ENCODE assay signal across 1 cellular context in the genomic region with DNA sequence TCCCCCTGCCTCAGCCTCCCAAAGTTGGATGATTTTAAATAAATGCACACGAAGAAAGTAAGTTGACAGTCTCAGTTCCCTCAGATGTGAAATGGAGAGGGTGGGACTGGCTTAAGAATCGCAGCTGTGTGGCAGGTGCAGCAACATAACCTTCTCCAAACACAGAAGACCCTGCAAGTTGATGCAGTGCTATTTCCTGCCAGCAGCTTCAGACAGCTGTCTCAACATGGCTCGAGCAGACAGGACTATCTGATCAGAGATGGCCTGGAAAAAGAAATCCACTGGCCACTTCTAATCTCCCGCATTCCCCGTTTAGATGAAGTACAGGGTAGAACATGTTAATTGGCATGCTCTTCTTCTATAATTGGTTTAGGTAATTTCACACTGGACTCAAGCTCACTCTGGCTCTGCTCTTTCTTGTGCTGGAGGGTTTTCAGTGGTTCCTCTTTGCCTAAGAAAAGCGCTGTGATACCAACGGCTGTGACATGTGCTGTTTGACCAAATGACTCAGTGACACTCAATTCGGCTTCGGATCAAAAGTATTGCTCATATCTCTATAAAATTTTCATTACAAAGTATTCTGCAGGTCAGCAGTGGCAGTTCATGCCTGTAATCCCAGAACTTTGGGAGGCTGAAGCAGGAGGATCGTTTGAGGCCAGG.
TF ChIP-seq lines count a peak whose summit lies in the region.

No MANE protein-coding gene starts in this region.

TF ChIP-seq in GM12878, 131 proteins besides CTCF, POLR2A, EP300 and RAD21 (continued from another document and continues in another):
- TF ChIP-seq, protein P1, sequence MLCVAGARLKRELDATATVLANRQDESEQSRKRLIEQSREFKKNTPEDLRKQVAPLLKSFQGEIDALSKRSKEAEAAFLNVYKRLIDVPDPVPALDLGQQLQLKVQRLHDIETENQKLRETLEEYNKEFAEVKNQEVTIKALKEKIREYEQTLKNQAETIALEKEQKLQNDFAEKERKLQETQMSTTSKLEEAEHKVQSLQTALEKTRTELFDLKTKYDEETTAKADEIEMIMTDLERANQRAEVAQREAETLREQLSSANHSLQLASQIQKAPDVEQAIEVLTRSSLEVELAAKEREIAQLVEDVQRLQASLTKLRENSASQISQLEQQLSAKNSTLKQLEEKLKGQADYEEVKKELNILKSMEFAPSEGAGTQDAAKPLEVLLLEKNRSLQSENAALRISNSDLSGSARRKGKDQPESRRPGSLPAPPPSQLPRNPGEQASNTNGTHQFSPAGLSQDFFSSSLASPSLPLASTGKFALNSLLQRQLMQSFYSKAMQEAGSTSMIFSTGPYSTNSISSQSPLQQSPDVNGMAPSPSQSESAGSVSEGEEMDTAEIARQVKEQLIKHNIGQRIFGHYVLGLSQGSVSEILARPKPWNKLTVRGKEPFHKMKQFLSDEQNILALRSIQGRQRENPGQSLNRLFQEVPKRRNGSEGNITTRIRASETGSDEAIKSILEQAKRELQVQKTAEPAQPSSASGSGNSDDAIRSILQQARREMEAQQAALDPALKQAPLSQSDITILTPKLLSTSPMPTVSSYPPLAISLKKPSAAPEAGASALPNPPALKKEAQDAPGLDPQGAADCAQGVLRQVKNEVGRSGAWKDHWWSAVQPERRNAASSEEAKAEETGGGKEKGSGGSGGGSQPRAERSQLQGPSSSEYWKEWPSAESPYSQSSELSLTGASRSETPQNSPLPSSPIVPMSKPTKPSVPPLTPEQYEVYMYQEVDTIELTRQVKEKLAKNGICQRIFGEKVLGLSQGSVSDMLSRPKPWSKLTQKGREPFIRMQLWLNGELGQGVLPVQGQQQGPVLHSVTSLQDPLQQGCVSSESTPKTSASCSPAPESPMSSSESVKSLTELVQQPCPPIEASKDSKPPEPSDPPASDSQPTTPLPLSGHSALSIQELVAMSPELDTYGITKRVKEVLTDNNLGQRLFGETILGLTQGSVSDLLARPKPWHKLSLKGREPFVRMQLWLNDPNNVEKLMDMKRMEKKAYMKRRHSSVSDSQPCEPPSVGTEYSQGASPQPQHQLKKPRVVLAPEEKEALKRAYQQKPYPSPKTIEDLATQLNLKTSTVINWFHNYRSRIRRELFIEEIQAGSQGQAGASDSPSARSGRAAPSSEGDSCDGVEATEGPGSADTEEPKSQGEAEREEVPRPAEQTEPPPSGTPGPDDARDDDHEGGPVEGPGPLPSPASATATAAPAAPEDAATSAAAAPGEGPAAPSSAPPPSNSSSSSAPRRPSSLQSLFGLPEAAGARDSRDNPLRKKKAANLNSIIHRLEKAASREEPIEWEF (IDR thresholded peaks at IDR 0.05; ENCODE audit: insufficient replicate concordance, low read depth, low read length) = no peak
- TF ChIP-seq MYC (IDR thresholded peaks at IDR 0.05; ENCODE audit: insufficient read depth, insufficient read length, insufficient replicate concordance, low read length, severe bottlenecking) (no peak), NFYA (IDR thresholded peaks at IDR 0.05; ENCODE audit: borderline replicate concordance, low read depth, low read length) (no peak), WRNIP1 (IDR thresholded peaks at IDR 0.05; ENCODE audit: borderline replicate concordance, low read depth, low read length) (no peak), BACH1 (IDR thresholded peaks at IDR 0.05; ENCODE audit: borderline replicate concordance) (no peak), ZBED1 (IDR thresholded peaks at IDR 0.05; ENCODE audit: borderline replicate concordance) (peak; percentile 30; the same call in 1 of the 2 replicates), RELA (IDR thresholded peaks at IDR 0.05; ENCODE audit: borderline replicate concordance, partially characterized antibody) (no peak), ZNF207 (IDR thresholded peaks at IDR 0.05; ENCODE audit: borderline replicate concordance) (no peak), CBX3 (IDR thresholded peaks at IDR 0.05; ENCODE audit: borderline replicate concordance, low read depth) (no peak), CREM (IDR thresholded peaks at IDR 0.05; ENCODE audit: low read depth) (no peak)
- TF ChIP-seq, protein P2, sequence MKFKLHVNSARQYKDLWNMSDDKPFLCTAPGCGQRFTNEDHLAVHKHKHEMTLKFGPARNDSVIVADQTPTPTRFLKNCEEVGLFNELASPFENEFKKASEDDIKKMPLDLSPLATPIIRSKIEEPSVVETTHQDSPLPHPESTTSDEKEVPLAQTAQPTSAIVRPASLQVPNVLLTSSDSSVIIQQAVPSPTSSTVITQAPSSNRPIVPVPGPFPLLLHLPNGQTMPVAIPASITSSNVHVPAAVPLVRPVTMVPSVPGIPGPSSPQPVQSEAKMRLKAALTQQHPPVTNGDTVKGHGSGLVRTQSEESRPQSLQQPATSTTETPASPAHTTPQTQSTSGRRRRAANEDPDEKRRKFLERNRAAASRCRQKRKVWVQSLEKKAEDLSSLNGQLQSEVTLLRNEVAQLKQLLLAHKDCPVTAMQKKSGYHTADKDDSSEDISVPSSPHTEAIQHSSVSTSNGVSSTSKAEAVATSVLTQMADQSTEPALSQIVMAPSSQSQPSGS (IDR thresholded peaks at IDR 0.05; ENCODE audit: low read length) = peak; percentile 22
- TF ChIP-seq, protein P3, sequence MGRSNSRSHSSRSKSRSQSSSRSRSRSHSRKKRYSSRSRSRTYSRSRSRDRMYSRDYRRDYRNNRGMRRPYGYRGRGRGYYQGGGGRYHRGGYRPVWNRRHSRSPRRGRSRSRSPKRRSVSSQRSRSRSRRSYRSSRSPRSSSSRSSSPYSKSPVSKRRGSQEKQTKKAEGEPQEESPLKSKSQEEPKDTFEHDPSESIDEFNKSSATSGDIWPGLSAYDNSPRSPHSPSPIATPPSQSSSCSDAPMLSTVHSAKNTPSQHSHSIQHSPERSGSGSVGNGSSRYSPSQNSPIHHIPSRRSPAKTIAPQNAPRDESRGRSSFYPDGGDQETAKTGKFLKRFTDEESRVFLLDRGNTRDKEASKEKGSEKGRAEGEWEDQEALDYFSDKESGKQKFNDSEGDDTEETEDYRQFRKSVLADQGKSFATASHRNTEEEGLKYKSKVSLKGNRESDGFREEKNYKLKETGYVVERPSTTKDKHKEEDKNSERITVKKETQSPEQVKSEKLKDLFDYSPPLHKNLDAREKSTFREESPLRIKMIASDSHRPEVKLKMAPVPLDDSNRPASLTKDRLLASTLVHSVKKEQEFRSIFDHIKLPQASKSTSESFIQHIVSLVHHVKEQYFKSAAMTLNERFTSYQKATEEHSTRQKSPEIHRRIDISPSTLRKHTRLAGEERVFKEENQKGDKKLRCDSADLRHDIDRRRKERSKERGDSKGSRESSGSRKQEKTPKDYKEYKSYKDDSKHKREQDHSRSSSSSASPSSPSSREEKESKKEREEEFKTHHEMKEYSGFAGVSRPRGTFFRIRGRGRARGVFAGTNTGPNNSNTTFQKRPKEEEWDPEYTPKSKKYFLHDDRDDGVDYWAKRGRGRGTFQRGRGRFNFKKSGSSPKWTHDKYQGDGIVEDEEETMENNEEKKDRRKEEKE (IDR thresholded peaks at IDR 0.05) = no peak
- TF ChIP-seq, protein P4, sequence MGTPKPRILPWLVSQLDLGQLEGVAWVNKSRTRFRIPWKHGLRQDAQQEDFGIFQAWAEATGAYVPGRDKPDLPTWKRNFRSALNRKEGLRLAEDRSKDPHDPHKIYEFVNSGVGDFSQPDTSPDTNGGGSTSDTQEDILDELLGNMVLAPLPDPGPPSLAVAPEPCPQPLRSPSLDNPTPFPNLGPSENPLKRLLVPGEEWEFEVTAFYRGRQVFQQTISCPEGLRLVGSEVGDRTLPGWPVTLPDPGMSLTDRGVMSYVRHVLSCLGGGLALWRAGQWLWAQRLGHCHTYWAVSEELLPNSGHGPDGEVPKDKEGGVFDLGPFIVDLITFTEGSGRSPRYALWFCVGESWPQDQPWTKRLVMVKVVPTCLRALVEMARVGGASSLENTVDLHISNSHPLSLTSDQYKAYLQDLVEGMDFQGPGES (IDR thresholded peaks at IDR 0.05) = no peak
- TF ChIP-seq, protein P5, sequence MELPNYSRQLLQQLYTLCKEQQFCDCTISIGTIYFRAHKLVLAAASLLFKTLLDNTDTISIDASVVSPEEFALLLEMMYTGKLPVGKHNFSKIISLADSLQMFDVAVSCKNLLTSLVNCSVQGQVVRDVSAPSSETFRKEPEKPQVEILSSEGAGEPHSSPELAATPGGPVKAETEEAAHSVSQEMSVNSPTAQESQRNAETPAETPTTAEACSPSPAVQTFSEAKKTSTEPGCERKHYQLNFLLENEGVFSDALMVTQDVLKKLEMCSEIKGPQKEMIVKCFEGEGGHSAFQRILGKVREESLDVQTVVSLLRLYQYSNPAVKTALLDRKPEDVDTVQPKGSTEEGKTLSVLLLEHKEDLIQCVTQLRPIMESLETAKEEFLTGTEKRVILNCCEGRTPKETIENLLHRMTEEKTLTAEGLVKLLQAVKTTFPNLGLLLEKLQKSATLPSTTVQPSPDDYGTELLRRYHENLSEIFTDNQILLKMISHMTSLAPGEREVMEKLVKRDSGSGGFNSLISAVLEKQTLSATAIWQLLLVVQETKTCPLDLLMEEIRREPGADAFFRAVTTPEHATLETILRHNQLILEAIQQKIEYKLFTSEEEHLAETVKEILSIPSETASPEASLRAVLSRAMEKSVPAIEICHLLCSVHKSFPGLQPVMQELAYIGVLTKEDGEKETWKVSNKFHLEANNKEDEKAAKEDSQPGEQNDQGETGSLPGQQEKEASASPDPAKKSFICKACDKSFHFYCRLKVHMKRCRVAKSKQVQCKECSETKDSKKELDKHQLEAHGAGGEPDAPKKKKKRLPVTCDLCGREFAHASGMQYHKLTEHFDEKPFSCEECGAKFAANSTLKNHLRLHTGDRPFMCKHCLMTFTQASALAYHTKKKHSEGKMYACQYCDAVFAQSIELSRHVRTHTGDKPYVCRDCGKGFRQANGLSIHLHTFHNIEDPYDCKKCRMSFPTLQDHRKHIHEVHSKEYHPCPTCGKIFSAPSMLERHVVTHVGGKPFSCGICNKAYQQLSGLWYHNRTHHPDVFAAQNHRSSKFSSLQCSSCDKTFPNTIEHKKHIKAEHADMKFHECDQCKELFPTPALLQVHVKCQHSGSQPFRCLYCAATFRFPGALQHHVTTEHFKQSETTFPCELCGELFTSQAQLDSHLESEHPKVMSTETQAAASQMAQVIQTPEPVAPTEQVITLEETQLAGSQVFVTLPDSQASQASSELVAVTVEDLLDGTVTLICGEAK (IDR thresholded peaks at IDR 0.05; ENCODE audit: borderline replicate concordance) = no peak
- TF ChIP-seq, protein P6, sequence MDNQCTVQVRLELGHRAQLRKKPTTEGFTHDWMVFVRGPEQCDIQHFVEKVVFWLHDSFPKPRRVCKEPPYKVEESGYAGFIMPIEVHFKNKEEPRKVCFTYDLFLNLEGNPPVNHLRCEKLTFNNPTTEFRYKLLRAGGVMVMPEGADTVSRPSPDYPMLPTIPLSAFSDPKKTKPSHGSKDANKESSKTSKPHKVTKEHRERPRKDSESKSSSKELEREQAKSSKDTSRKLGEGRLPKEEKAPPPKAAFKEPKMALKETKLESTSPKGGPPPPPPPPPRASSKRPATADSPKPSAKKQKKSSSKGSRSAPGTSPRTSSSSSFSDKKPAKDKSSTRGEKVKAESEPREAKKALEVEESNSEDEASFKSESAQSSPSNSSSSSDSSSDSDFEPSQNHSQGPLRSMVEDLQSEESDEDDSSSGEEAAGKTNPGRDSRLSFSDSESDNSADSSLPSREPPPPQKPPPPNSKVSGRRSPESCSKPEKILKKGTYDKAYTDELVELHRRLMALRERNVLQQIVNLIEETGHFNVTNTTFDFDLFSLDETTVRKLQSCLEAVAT (IDR thresholded peaks at IDR 0.05) = 0 out of 2 replicates have a peak, but pooled peaks have one; percentile 44
- TF ChIP-seq, protein P7, sequence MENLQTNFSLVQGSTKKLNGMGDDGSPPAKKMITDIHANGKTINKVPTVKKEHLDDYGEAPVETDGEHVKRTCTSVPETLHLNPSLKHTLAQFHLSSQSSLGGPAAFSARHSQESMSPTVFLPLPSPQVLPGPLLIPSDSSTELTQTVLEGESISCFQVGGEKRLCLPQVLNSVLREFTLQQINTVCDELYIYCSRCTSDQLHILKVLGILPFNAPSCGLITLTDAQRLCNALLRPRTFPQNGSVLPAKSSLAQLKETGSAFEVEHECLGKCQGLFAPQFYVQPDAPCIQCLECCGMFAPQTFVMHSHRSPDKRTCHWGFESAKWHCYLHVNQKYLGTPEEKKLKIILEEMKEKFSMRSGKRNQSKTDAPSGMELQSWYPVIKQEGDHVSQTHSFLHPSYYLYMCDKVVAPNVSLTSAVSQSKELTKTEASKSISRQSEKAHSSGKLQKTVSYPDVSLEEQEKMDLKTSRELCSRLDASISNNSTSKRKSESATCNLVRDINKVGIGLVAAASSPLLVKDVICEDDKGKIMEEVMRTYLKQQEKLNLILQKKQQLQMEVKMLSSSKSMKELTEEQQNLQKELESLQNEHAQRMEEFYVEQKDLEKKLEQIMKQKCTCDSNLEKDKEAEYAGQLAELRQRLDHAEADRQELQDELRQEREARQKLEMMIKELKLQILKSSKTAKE (IDR thresholded peaks at IDR 0.05; ENCODE audit: low read depth, poor library complexity, severe bottlenecking) = no peak
- TF ChIP-seq, protein P8, sequence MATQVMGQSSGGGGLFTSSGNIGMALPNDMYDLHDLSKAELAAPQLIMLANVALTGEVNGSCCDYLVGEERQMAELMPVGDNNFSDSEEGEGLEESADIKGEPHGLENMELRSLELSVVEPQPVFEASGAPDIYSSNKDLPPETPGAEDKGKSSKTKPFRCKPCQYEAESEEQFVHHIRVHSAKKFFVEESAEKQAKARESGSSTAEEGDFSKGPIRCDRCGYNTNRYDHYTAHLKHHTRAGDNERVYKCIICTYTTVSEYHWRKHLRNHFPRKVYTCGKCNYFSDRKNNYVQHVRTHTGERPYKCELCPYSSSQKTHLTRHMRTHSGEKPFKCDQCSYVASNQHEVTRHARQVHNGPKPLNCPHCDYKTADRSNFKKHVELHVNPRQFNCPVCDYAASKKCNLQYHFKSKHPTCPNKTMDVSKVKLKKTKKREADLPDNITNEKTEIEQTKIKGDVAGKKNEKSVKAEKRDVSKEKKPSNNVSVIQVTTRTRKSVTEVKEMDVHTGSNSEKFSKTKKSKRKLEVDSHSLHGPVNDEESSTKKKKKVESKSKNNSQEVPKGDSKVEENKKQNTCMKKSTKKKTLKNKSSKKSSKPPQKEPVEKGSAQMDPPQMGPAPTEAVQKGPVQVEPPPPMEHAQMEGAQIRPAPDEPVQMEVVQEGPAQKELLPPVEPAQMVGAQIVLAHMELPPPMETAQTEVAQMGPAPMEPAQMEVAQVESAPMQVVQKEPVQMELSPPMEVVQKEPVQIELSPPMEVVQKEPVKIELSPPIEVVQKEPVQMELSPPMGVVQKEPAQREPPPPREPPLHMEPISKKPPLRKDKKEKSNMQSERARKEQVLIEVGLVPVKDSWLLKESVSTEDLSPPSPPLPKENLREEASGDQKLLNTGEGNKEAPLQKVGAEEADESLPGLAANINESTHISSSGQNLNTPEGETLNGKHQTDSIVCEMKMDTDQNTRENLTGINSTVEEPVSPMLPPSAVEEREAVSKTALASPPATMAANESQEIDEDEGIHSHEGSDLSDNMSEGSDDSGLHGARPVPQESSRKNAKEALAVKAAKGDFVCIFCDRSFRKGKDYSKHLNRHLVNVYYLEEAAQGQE (IDR thresholded peaks at IDR 0.05; ENCODE audit: low read depth, low read length) = no peak
- TF ChIP-seq, protein P9, sequence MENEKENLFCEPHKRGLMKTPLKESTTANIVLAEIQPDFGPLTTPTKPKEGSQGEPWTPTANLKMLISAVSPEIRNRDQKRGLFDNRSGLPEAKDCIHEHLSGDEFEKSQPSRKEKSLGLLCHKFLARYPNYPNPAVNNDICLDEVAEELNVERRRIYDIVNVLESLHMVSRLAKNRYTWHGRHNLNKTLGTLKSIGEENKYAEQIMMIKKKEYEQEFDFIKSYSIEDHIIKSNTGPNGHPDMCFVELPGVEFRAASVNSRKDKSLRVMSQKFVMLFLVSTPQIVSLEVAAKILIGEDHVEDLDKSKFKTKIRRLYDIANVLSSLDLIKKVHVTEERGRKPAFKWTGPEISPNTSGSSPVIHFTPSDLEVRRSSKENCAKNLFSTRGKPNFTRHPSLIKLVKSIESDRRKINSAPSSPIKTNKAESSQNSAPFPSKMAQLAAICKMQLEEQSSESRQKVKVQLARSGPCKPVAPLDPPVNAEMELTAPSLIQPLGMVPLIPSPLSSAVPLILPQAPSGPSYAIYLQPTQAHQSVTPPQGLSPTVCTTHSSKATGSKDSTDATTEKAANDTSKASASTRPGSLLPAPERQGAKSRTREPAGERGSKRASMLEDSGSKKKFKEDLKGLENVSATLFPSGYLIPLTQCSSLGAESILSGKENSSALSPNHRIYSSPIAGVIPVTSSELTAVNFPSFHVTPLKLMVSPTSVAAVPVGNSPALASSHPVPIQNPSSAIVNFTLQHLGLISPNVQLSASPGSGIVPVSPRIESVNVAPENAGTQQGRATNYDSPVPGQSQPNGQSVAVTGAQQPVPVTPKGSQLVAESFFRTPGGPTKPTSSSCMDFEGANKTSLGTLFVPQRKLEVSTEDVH (IDR thresholded peaks at IDR 0.05; ENCODE audit: low read depth, partially characterized antibody) = no peak
